8 cellular contexts compared by ENCODE assay signal in genomic region chr15:90413411-90414379, GRCh38. TPM values are rescaled to one million over a fixed set of nuclear protein-coding genes. Genes with fewer than 3 reads are reported as not detected.
DNase-seq lines count a peak whose midpoint lies in the region; ATAC-seq and TF ChIP-seq lines count a peak whose summit lies in the region.

No MANE protein-coding gene starts in this region.

- H3K27ac ChIP-seq in left ventricle myocardium inferior (replicated peaks): peak overlapping the region; percentile 54
- peak overlapping the region; percentile 47 for H3K27ac ChIP-seq in subcutaneous abdominal adipose tissue (ENCODE audit: low read depth, low read length)

- no peak for TF ChIP-seq CTCF in left ventricle myocardium inferior (IDR thresholded peaks at IDR 0.05; ENCODE audit: borderline replicate concordance)
- TF ChIP-seq CTCF in glutamatergic neuron (IDR thresholded peaks at IDR 0.05; ENCODE audit: partially characterized antibody, unreplicated experiment): no peak

- H3K4me3 ChIP-seq in left ventricle myocardium inferior: peak overlapping the region; percentile 1
- H3K4me3 ChIP-seq in subcutaneous abdominal adipose tissue (ENCODE audit: low read depth in 1 of 5, low read length in 5 of 5): peak overlapping the region in 1 of 5 donors; percentile 2

- H3K27me3 ChIP-seq in left ventricle myocardium inferior (ENCODE audit: low read depth) (no peaks in the 10 kb centered on the region), subcutaneous abdominal adipose tissue (ENCODE audit: control insufficient read depth in 5 of 5, insufficient read depth in 4 of 5, low read length in 5 of 5) (no peaks in the 10 kb centered on the region)

- H3K4me1 ChIP-seq in left ventricle myocardium inferior: peaks cover 70% of the 10 kb centered on the region
- peaks cover 0 to 44% (median 37%) of the 10 kb centered on the region in 5 donors for H3K4me1 ChIP-seq in subcutaneous abdominal adipose tissue (ENCODE audit: control insufficient read depth in 5 of 5, insufficient read depth in 5 of 5, low read length in 5 of 5)

- intact Hi-C loops in left ventricle myocardium inferior (cut with micrococcal nuclease): no loop called here

- peak overlapping the region; percentile 73 for H3K27ac Mint-ChIP-seq in T-helper 2 cell treated with Interferon-gamma antibody and Interleukin-4, amounts not matched to agents 5 μg/mL and 100 μg/mL, for 36 hours
- H3K27ac Mint-ChIP-seq in activated T-helper 17 cell treated with anti-CD3 and anti-CD28 coated beads, Interleukin-2, amount 50 U/mL, for 72 hours: peak overlapping the region; percentile 95
- no peak overlapping the region for H3K27ac Mint-ChIP-seq in glutamatergic neuron (ENCODE audit: unreplicated experiment)

- H3K4me3 Mint-ChIP-seq in T-helper 2 cell treated with Interferon-gamma antibody and Interleukin-4, amounts not matched to agents 5 μg/mL and 100 μg/mL, for 36 hours: peak overlapping the region; percentile 68
- peak overlapping the region; percentile 75 for H3K4me3 Mint-ChIP-seq in activated T-helper 17 cell treated with anti-CD3 and anti-CD28 coated beads, Interleukin-2, amount 50 U/mL, for 72 hours
- H3K4me3 Mint-ChIP-seq in glutamatergic neuron (ENCODE audit: unreplicated experiment): no peak overlapping the region

- H3K36me3 Mint-ChIP-seq in T-helper 2 cell treated with Interferon-gamma antibody and Interleukin-4, amounts not matched to agents 5 μg/mL and 100 μg/mL, for 36 hours (ENCODE audit: low read depth): peaks cover 44% of the 10 kb centered on the region
- peaks cover 42% of the 10 kb centered on the region for H3K36me3 Mint-ChIP-seq in activated T-helper 17 cell treated with anti-CD3 and anti-CD28 coated beads, Interleukin-2, amount 50 U/mL, for 72 hours (ENCODE audit: low read depth)
- no peaks in the 10 kb centered on the region for H3K36me3 Mint-ChIP-seq in glutamatergic neuron (ENCODE audit: unreplicated experiment)

- DNase-seq in T-helper 2 cell treated with Interferon-gamma antibody and Interleukin-4, amounts not matched to agents 5 μg/mL and 100 μg/mL, for 36 hours (ENCODE audit: low spot score): no peak
- no peak for DNase-seq in T-helper 2 cell
- DNase-seq in left ventricle myocardium inferior: no peak
- DNase-seq in glutamatergic neuron: no peak
- no peak for DNase-seq in NCI-H1417 treated with DMSO at 0.1 percent for 48 hours (lab: John Stamatoyannopoulos, UW)
- DNase-seq in inferior parietal cortex (ENCODE audit: extremely low spot score): no peak

- no peaks in the 10 kb centered on the region for H3K27me3 Mint-ChIP-seq in T-helper 2 cell treated with Interferon-gamma antibody and Interleukin-4, amounts not matched to agents 5 μg/mL and 100 μg/mL, for 36 hours (ENCODE audit: low read depth)
- no peaks in the 10 kb centered on the region for H3K27me3 Mint-ChIP-seq in activated T-helper 17 cell treated with anti-CD3 and anti-CD28 coated beads, Interleukin-2, amount 50 U/mL, for 72 hours
- no peaks in the 10 kb centered on the region for H3K27me3 Mint-ChIP-seq in glutamatergic neuron (ENCODE audit: unreplicated experiment)

- no peak for ATAC-seq in activated T-helper 17 cell treated with anti-CD3 and anti-CD28 coated beads, Interleukin-2, amount 50 U/mL, for 72 hours (replicated peaks)

- no peak overlapping the region for H3K9ac ChIP-seq in subcutaneous abdominal adipose tissue (ENCODE audit: low read length in 5 of 5)

- no peaks in the 10 kb centered on the region for H3K9me3 ChIP-seq in left ventricle myocardium inferior (replicated peaks)
- no peaks in the 10 kb centered on the region for H3K9me3 ChIP-seq in subcutaneous abdominal adipose tissue (ENCODE audit: control insufficient read depth in 5 of 5, low read length in 5 of 5)

- H3K4me1 Mint-ChIP-seq in T-helper 2 cell treated with Interferon-gamma antibody and Interleukin-4, amounts not matched to agents 5 μg/mL and 100 μg/mL, for 36 hours (ENCODE audit: low read depth): peaks cover 52% of the 10 kb centered on the region
- peaks cover 53% of the 10 kb centered on the region for H3K4me1 Mint-ChIP-seq in activated T-helper 17 cell treated with anti-CD3 and anti-CD28 coated beads, Interleukin-2, amount 50 U/mL, for 72 hours
- peaks cover 6% of the 10 kb centered on the region for H3K4me1 Mint-ChIP-seq in glutamatergic neuron (ENCODE audit: low read depth, unreplicated experiment)

- H3K9me3 Mint-ChIP-seq in T-helper 2 cell treated with Interferon-gamma antibody and Interleukin-4, amounts not matched to agents 5 μg/mL and 100 μg/mL, for 36 hours: peaks cover 4% of the 10 kb centered on the region
- no peaks in the 10 kb centered on the region for H3K9me3 Mint-ChIP-seq in activated T-helper 17 cell treated with anti-CD3 and anti-CD28 coated beads, Interleukin-2, amount 50 U/mL, for 72 hours
- H3K9me3 Mint-ChIP-seq in glutamatergic neuron (ENCODE audit: unreplicated experiment): peaks cover 2% of the 10 kb centered on the region

- H3K36me3 ChIP-seq in left ventricle myocardium inferior: peaks cover 3% of the 10 kb centered on the region
- H3K36me3 ChIP-seq in subcutaneous abdominal adipose tissue (ENCODE audit: control insufficient read depth in 5 of 5, insufficient read depth in 5 of 5, low read length in 5 of 5): no peaks in the 10 kb centered on the region

RNA-seq across cellular contexts. Expression of gene IQGAP1, which starts 25.7 kb away (rescaled TPM):
- total RNA-seq in activated T-helper 17 cell treated with anti-CD3 and anti-CD28 coated beads, Interleukin-2, amount 50 U/mL, for 72 hours: 100 to 1,000 TPM; 224 TPM
- 39.2 TPM for total RNA-seq in left ventricle myocardium inferior
- total RNA-seq in glutamatergic neuron (ENCODE audit: unreplicated experiment): 61.1 TPM
